ENCODE assay signal across 13 cellular contexts in genomic region chr17:59451706-59452105, GRCh38.
DNase-seq lines count a peak whose midpoint lies in the region; ATAC-seq and TF ChIP-seq lines count a peak whose summit lies in the region.
"Had no signal": no experiment of that assay in that cellular context is flagged by ENCODE, and none has a peak within 500 bp of the region (broad histone marks: within the 10 kb centered on the region; RNA-seq: fewer than 3 reads in every experiment).

No MANE protein-coding gene starts in this region.

- no peaks in the 10 kb centered on the region for H3K27me3 ChIP-seq in H7 (ENCODE audit: control insufficient read depth, insufficient read depth, low read length)
- H3K27me3 ChIP-seq in neuronal stem cell (ENCODE audit: control insufficient read depth in 3 of 3, insufficient read depth in 3 of 3, low read depth in 1 of 3, low read length in 3 of 3), result no peaks in the 10 kb centered on the region

- WGBS in neuronal stem cell (ENCODE audit: extremely low coverage in 2 of 2, insufficient read length in 2 of 2, insufficient replicate concordance in 1 of 2), 2 donors, result no CpG with 5 or more reads among the region's 5 CpGs

- H2BK5ac ChIP-seq in neuronal stem cell (ENCODE audit: low read length), result no peak overlapping the region

- no peak overlapping the region for H3K4ac ChIP-seq in neuronal stem cell (ENCODE audit: low read length)

- no peak for ATAC-seq in HG02642 (IDR thresholded peaks at IDR 0.05; ENCODE audit: poor library complexity, unreplicated experiment)
- ATAC-seq: left cardiac atrium had no signal

- H4K91ac ChIP-seq in neuronal stem cell (ENCODE audit: low read depth, low read length, poor library complexity), result no peak overlapping the region

- peak overlapping the region; percentile 10 for H2AFZ ChIP-seq in neuronal stem cell (ENCODE audit: low read length)

- no peak overlapping the region for H2BK12ac ChIP-seq in neuronal stem cell (ENCODE audit: low read length)

- H3K4me3 ChIP-seq in H7 (ENCODE audit: insufficient read depth, low read depth, low read length) (no peak overlapping the region), epithelial cell of esophagus (ENCODE audit: low read length) (no peak overlapping the region), neuronal stem cell (ENCODE audit: low read length in 2 of 2) (no peak overlapping the region)
- H3K4me3 ChIP-seq: thoracic aorta had no signal

- H3K4me1 ChIP-seq in neuronal stem cell (ENCODE audit: control insufficient read depth in 2 of 2, insufficient read depth in 1 of 2, low read depth in 1 of 2, low read length in 2 of 2), result peaks cover 1 to 2% of the 10 kb centered on the region in 2 donors

- no peak overlapping the region for H2BK15ac ChIP-seq in neuronal stem cell (ENCODE audit: low read length)

- no peak overlapping the region for H4K8ac ChIP-seq in neuronal stem cell (ENCODE audit: low read depth, low read length)

- H3K36me3 ChIP-seq in H7 (replicated peaks; ENCODE audit: control insufficient read depth, insufficient read depth, low read length), result no peaks in the 10 kb centered on the region
- H3K36me3 ChIP-seq in neuronal stem cell (replicated peaks in 1 of 2; ENCODE audit: control insufficient read depth in 2 of 2, insufficient read depth in 2 of 2, low read length in 2 of 2), result no peaks in the 10 kb centered on the region
- H3K36me3 ChIP-seq: thoracic aorta had no signal

- no peaks in the 10 kb centered on the region for H3K79me1 ChIP-seq in neuronal stem cell (ENCODE audit: low read depth, low read length)

- H3K9me3 ChIP-seq in neuronal stem cell (replicated peaks in 1 of 2; ENCODE audit: control insufficient read depth in 2 of 2, insufficient read depth in 1 of 2, low read depth in 1 of 2, low read length in 2 of 2), result no peaks in the 10 kb centered on the region
- H3K9me3 ChIP-seq: thoracic aorta had no signal

- H2BK120ac ChIP-seq in neuronal stem cell (ENCODE audit: low read depth, low read length), result no peak overlapping the region

- H3K9ac ChIP-seq in neuronal stem cell (ENCODE audit: low read depth, low read length, poor library complexity), result no peak overlapping the region

- H3K18ac ChIP-seq in neuronal stem cell (ENCODE audit: low read length), result no peak overlapping the region

- H3K27ac ChIP-seq in neuronal stem cell (replicated peaks; ENCODE audit: low read length), result no peak overlapping the region
- H3K27ac ChIP-seq: thoracic aorta had no signal

- TF ChIP-seq CTCF in epithelial cell of esophagus (IDR thresholded peaks at IDR 0.05; ENCODE audit: insufficient read depth, low read depth, low read length, missing control alignments), result no peak

- no peak overlapping the region for H3K23ac ChIP-seq in neuronal stem cell (ENCODE audit: low read depth, low read length, poor library complexity)

- H2AK5ac ChIP-seq in neuronal stem cell (ENCODE audit: low read depth, low read length), result no peak overlapping the region

- H3K14ac ChIP-seq in neuronal stem cell (ENCODE audit: low read length), result no peak overlapping the region

- peak; percentile 40 for DNase-seq in H7
- peak; percentile 90 for DNase-seq in RKO (ENCODE audit: low spot score)
- peak; percentile 96 for DNase-seq in epithelial cell of esophagus (ENCODE audit: low read depth)
- DNase-seq in neuronal stem cell (ENCODE audit: low spot score), result no peak
- DNase-seq in cortex of kidney (lab: John Stamatoyannopoulos, UW), result no peak
- no peak for DNase-seq in NCI-H2081 treated with DMSO at 0.1 percent for 48 hours (lab: John Stamatoyannopoulos, UW)
- DNase-seq in foreskin melanocyte, result no peak
- DNase-seq: activated naive CD4-positive, alpha-beta T cell treated with anti-CD3 and anti-CD28 coated beads for 36 hours; left cardiac atrium; NCI-H446; nephron progenitor cell had no signal

- H3K4me2 ChIP-seq in neuronal stem cell (ENCODE audit: insufficient read depth, low read length, poor library complexity, severe bottlenecking), result no peak overlapping the region

Comparison
In these comparisons a context has a peak if more than half of its experiments do, and no peak if none do; other contexts are left out.
1. DNase-seq: peak in H7 (single experiment), RKO (single experiment) and epithelial cell of esophagus (single experiment); none in neuronal stem cell (single experiment), cortex of kidney (single experiment), NCI-H2081 treated with DMSO at 0.1 percent for 48 hours (single experiment) and foreskin melanocyte (single experiment).